ENCODE assay signal across 11 cellular contexts in the genomic region with DNA sequence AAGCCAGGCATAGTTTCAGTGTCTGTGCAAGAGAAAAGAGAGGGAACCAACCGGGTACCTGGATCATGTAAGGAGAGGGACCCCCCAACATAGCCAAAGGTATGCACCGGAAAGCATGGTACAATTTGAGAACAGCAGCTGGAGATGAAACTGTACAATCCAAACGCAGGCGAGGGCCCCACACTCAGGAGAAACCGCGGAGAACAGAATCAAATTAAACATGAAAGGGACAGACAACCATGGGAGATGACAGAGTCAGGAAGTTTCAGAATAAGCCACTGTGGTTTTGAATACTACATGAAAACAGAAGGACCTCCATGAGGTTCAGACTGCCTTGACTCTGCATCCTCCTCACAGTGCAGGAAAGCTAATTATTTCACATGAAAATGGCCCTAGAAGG.
DNase-seq lines count a peak whose midpoint lies in the region; ATAC-seq and TF ChIP-seq lines count a peak whose summit lies in the region.
"Had no signal": no experiment of that assay in that cellular context is flagged by ENCODE, and none has a peak within 500 bp of the region (broad histone marks: within the 10 kb centered on the region; RNA-seq: fewer than 3 reads in every experiment).

No MANE protein-coding gene starts in this region.

- intact Hi-C loops in A673 (cut with micrococcal nuclease; ENCODE audit: unreplicated experiment), result no loop called here

- H3K4me1 Mint-ChIP-seq in activated CD4-positive, alpha-beta memory T cell treated with anti-CD3 and anti-CD28 coated beads, Interleukin-2, amount 10 ng/mL, durations not matched to agents 7 days and 5 days, result peaks cover 17% of the 10 kb centered on the region
- H3K4me1 Mint-ChIP-seq: naive B cell had no signal

- H3K36me3 ChIP-seq in A673 (ENCODE audit: insufficient read depth, low read length, poor library complexity, severe bottlenecking), result no peaks in the 10 kb centered on the region

- no peaks in the 10 kb centered on the region for H3K9me3 ChIP-seq in A673 (ENCODE audit: low read depth, low read length, poor library complexity, severe bottlenecking)

- H3K4me3 ChIP-seq in A673 (ENCODE audit: low read depth, low read length, poor library complexity, severe bottlenecking), result no peak overlapping the region
- H3K4me3 ChIP-seq: coronary artery had no signal

- H3K36me3 Mint-ChIP-seq in activated CD4-positive, alpha-beta memory T cell treated with anti-CD3 and anti-CD28 coated beads, Interleukin-2, amount 10 ng/mL, durations not matched to agents 7 days and 5 days (ENCODE audit: low read depth), result no peaks in the 10 kb centered on the region
- H3K36me3 Mint-ChIP-seq: naive B cell had no signal

- no peak overlapping the region for H3K4me3 Mint-ChIP-seq in activated CD4-positive, alpha-beta memory T cell treated with anti-CD3 and anti-CD28 coated beads, Interleukin-2, amount 10 ng/mL, durations not matched to agents 7 days and 5 days
- H3K4me3 Mint-ChIP-seq: naive B cell had no signal

- H3K27me3 ChIP-seq in A673 (replicated peaks; ENCODE audit: insufficient read depth, low read depth, low read length, poor library complexity), result no peaks in the 10 kb centered on the region

- H3K9me3 Mint-ChIP-seq in activated CD4-positive, alpha-beta memory T cell treated with anti-CD3 and anti-CD28 coated beads, Interleukin-2, amount 10 ng/mL, durations not matched to agents 7 days and 5 days, result no peaks in the 10 kb centered on the region

- peak; percentile 34 for ATAC-seq in HG02798 (IDR thresholded peaks at IDR 0.05; ENCODE audit: poor library complexity, unreplicated experiment)

- H3K27ac Mint-ChIP-seq in activated CD4-positive, alpha-beta memory T cell treated with anti-CD3 and anti-CD28 coated beads, Interleukin-2, amount 10 ng/mL, durations not matched to agents 7 days and 5 days, result peak overlapping the region; percentile 66
- H3K27ac Mint-ChIP-seq: naive B cell had no signal

- no peak overlapping the region for H3K27ac ChIP-seq in A673 (ENCODE audit: low read depth, low read length, poor library complexity, severe bottlenecking)
- H3K27ac ChIP-seq: coronary artery had no signal

- DNase-seq in SKM-1 treated with dmso at 0.1 percent for 144 hours (lab: John Stamatoyannopoulos, UW; ENCODE audit: unreplicated experiment), result peak; percentile 3
- DNase-seq in SKM-1 (lab: John Stamatoyannopoulos, UW; ENCODE audit: unreplicated experiment), result no peak
- peak; percentile 26 for DNase-seq in activated CD4-positive, alpha-beta memory T cell treated with anti-CD3 and anti-CD28 coated beads, Interleukin-2, amount 10 ng/mL, durations not matched to agents 7 days and 5 days
- peak; percentile 39 for DNase-seq in stimulated activated CD4-positive, alpha-beta T cell treated with anti-CD3 and anti-CD28 coated beads, Interleukin-1b, Interleukin-23, amount 100 ng/mL, for 48 hours
- no peak for DNase-seq in epidermal melanocyte (ENCODE audit: insufficient read length, low spot score)
- no peak for DNase-seq in NCI-H524 treated with DMSO at 0.1 percent for 48 hours (lab: John Stamatoyannopoulos, UW)
- no peak for DNase-seq in A673 (ENCODE audit: low spot score)
- DNase-seq: naive B cell, NCI-H1105 treated with DMSO at 0.1 percent for 48 hours had no signal

- POLR2A ChIA-PET in activated CD4-positive, alpha-beta memory T cell treated with anti-CD3 and anti-CD28 coated beads, Interleukin-2, amount 10 ng/mL, durations not matched to agents 7 days and 5 days (lab: Charles Lee), result interaction anchor here (1.0 to 1.9 kb wide), 3 partner anchors 25 to 63 kb away, joined by 3 to 7 read pairs (median 4); a partner anchor contains a TSS
- POLR2A ChIA-PET in A673 (lab: Charles Lee; ENCODE audit: low non-redundant PET), result no interaction called here

- no peak for TF ChIP-seq CTCF in A673 (conservative IDR thresholded peaks at IDR 0.05; ENCODE audit: low read depth, low read length)

- peaks cover 10% of the 10 kb centered on the region for H3K4me1 ChIP-seq in A673 (ENCODE audit: insufficient read depth, low read length, poor library complexity, severe bottlenecking)

- peaks cover 16% of the 10 kb centered on the region for H3K27me3 Mint-ChIP-seq in activated CD4-positive, alpha-beta memory T cell treated with anti-CD3 and anti-CD28 coated beads, Interleukin-2, amount 10 ng/mL, durations not matched to agents 7 days and 5 days

- no TSS peak for BruUV-seq in A673 (replicated peaks; lab: Mats Ljungman, UMichigan)

- CTCF ChIA-PET in activated CD4-positive, alpha-beta memory T cell treated with anti-CD3 and anti-CD28 coated beads, Interleukin-2, amount 10 ng/mL, durations not matched to agents 7 days and 5 days (lab: Charles Lee), result interaction anchor here (1.0 to 2.0 kb wide), 2 partner anchors 63 to 138 kb away, joined by 3 to 5 read pairs; a partner anchor contains a TSS
- CTCF ChIA-PET in A673 (lab: Charles Lee), result no interaction called here

Comparison
In these comparisons a context has a peak if more than half of its experiments do, and no peak if none do; other contexts are left out.
1. DNase-seq: peak in SKM-1 treated with dmso at 0.1 percent for 144 hours (single experiment), activated CD4-positive, alpha-beta memory T cell treated with anti-CD3 and anti-CD28 coated beads, Interleukin-2, amount 10 ng/mL, durations not matched to agents 7 days and 5 days (single experiment) and stimulated activated CD4-positive, alpha-beta T cell treated with anti-CD3 and anti-CD28 coated beads, Interleukin-1b, Interleukin-23, amount 100 ng/mL, for 48 hours (single experiment); none in SKM-1 (single experiment), epidermal melanocyte (single experiment), NCI-H524 treated with DMSO at 0.1 percent for 48 hours (single experiment) and A673 (single experiment).